ENCODE assay signal across 8 cellular contexts in genomic region chr12:89016970-89017778, GRCh38.
DNase-seq lines count a peak whose midpoint lies in the region; ATAC-seq and TF ChIP-seq lines count a peak whose summit lies in the region.

No MANE protein-coding gene starts in this region.

- H3K9me3 Mint-ChIP-seq in activated T-helper 1 cell treated with anti-CD3 and anti-CD28 coated beads, Interleukin-12 subunit alpha, Interleukin-12 subunit beta, Interleukin-2, Interleukin-4 antibody, amounts not matched to agents 30 ng/mL and 10 ng/mL and 1 ng/mL, durations not matched to agents 14 hours and 24 hours and 36 hours, result no peaks in the 10 kb centered on the region

- peaks cover 23% of the 10 kb centered on the region for H3K4me1 Mint-ChIP-seq in activated T-helper 1 cell treated with anti-CD3 and anti-CD28 coated beads, Interleukin-12 subunit alpha, Interleukin-12 subunit beta, Interleukin-2, Interleukin-4 antibody, amounts not matched to agents 30 ng/mL and 10 ng/mL and 1 ng/mL, durations not matched to agents 14 hours and 24 hours and 36 hours (ENCODE audit: low read depth)

- H3K9me3 ChIP-seq in AG04450 (ENCODE audit: control insufficient read depth, insufficient read depth, low read length), result no peaks in the 10 kb centered on the region

- H3K27me3 Mint-ChIP-seq in activated T-helper 1 cell treated with anti-CD3 and anti-CD28 coated beads, Interleukin-12 subunit alpha, Interleukin-12 subunit beta, Interleukin-2, Interleukin-4 antibody, amounts not matched to agents 30 ng/mL and 10 ng/mL and 1 ng/mL, durations not matched to agents 14 hours and 24 hours and 36 hours (ENCODE audit: insufficient read depth), result peaks cover 19% of the 10 kb centered on the region

- intact Hi-C loops in left cardiac atrium (cut with DNase I), result loop anchor here in 1 of 2 donors (5.0 kb wide), 1 partner anchor 510 kb away; the partner anchor contains the start of gene POC1B
- intact Hi-C loops in posterior cingulate gyrus (cut with DNase I), result loop anchor here (1.0 kb wide), 1 partner anchor 444 kb away; no protein-coding TSS in a partner anchor
- intact Hi-C loops in activated T-helper 1 cell treated with anti-CD3 and anti-CD28 coated beads, Interleukin-12 subunit alpha, Interleukin-12 subunit beta, Interleukin-2, Interleukin-4 antibody, amounts not matched to agents 30 ng/mL and 10 ng/mL and 1 ng/mL, durations not matched to agents 14 hours and 24 hours and 36 hours (cut with micrococcal nuclease), result loop anchor here (1.0 to 10.0 kb wide), 4 partner anchors 512 to 1085 kb away; partner anchors contain the start of genes CEP290 and TMTC3

- TF ChIP-seq CTCF in AG04450 (IDR thresholded peaks at IDR 0.05; ENCODE audit: low read depth, low read length) (peak; percentile 82), GM12873 (IDR thresholded peaks at IDR 0.05; ENCODE audit: insufficient read depth, low read depth, low read length, missing control alignments) (peak; percentile 70)

- no peak overlapping the region for H3K27ac Mint-ChIP-seq in activated T-helper 1 cell treated with anti-CD3 and anti-CD28 coated beads, Interleukin-12 subunit alpha, Interleukin-12 subunit beta, Interleukin-2, Interleukin-4 antibody, amounts not matched to agents 30 ng/mL and 10 ng/mL and 1 ng/mL, durations not matched to agents 14 hours and 24 hours and 36 hours

- POLR2A ChIA-PET in AG04450 (lab: Yijun Ruan, JAX), result no interaction called here

- peaks cover 3% of the 10 kb centered on the region for H3K36me3 Mint-ChIP-seq in activated T-helper 1 cell treated with anti-CD3 and anti-CD28 coated beads, Interleukin-12 subunit alpha, Interleukin-12 subunit beta, Interleukin-2, Interleukin-4 antibody, amounts not matched to agents 30 ng/mL and 10 ng/mL and 1 ng/mL, durations not matched to agents 14 hours and 24 hours and 36 hours (ENCODE audit: low read depth)

- DNase-seq in AG04450 (ENCODE audit: low read depth, low spot score) (peak; percentile 46), HS-5 (ENCODE audit: low read depth) (peak; percentile 67), NCI-H748 treated with DMSO at 0.1 percent for 48 hours (lab: John Stamatoyannopoulos, UW) (peak; percentile 78), left cardiac atrium (peak; percentile 23), posterior cingulate gyrus (peak in 6 of 10 donors; percentile 8 to 78 (median 16))
- DNase-seq in activated naive CD8-positive, alpha-beta T cell treated with anti-CD3 and anti-CD28 coated beads, Interleukin-2, amount 50 U/mL, for 16 hours (ENCODE audit: low read depth, low spot score), result peak; percentile 11
- DNase-seq in activated T-helper 1 cell treated with anti-CD3 and anti-CD28 coated beads, Interleukin-12 subunit alpha, Interleukin-12 subunit beta, Interleukin-2, Interleukin-4 antibody, amounts not matched to agents 30 ng/mL and 10 ng/mL and 1 ng/mL, durations not matched to agents 14 hours and 24 hours and 36 hours (ENCODE audit: low spot score), result no peak

- no peak overlapping the region for H3K4me3 Mint-ChIP-seq in activated T-helper 1 cell treated with anti-CD3 and anti-CD28 coated beads, Interleukin-12 subunit alpha, Interleukin-12 subunit beta, Interleukin-2, Interleukin-4 antibody, amounts not matched to agents 30 ng/mL and 10 ng/mL and 1 ng/mL, durations not matched to agents 14 hours and 24 hours and 36 hours

- peak overlapping the region; percentile 31 for H3K4me3 ChIP-seq in AG04450 (ENCODE audit: low read depth, low read length)

- CTCF ChIA-PET in AG04450 (lab: Charles Lee), result interaction anchor here (0.6 to 6.2 kb wide), 48 partner anchors 9 to 1905 kb away, joined by 3 to 224 read pairs (median 4); partner anchors contain the start of genes DUSP6, GALNT4, KITLG and POC1B

- peak in 1 of 2 donors; percentile 51 for ATAC-seq in left cardiac atrium

- H3K27ac ChIP-seq in AG04450 (ENCODE audit: low read depth, low read length), result no peak overlapping the region

- H3K27me3 ChIP-seq in AG04450 (ENCODE audit: control insufficient read depth, insufficient read depth, low read length), result no peaks in the 10 kb centered on the region
